Comparison of ENCODE assay signal across 14 cellular contexts in the genomic region with DNA sequence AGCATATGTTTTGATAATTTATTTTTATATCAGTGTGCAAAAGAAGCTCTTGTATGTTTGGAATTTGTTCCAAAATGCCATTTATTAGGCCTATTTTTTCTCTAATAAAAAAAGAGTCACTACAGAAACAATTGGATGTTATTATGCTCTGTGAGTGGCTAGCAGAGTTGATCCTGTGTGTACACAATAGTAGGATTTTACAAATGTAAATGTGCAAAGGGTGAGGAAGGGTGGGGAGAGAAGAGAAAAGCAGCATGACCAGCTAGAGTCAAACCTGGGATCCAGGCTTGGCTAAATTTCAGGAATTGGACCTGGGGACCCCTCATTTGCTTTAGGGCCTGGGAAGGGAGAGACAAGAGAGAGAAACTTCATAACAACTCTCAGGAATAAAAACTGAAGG. TPM values are rescaled to one million over a fixed set of nuclear protein-coding genes. Genes with fewer than 3 reads are reported as not detected.
DNase-seq lines count a peak whose midpoint lies in the region; ATAC-seq and TF ChIP-seq lines count a peak whose summit lies in the region.
"Had no signal": no experiment of that assay in that cellular context is flagged by ENCODE, and none has a peak within 500 bp of the region (broad histone marks: within the 10 kb centered on the region; RNA-seq: fewer than 3 reads in every experiment).

No MANE protein-coding gene starts in this region.

- no peak overlapping the region for H2AFZ ChIP-seq in hepatocyte

- H3K9me2 ChIP-seq in hepatocyte (replicated peaks; ENCODE audit: insufficient read depth), result no peaks in the 10 kb centered on the region

- peak; percentile 26 for DNase-seq in HT-29 (ENCODE audit: low spot score)
- DNase-seq in Panc1 (ENCODE audit: low read depth, low spot score), result no peak
- DNase-seq in sigmoid colon, result no peak
- DNase-seq in DMS153 treated with DMSO at 0.1 percent for 48 hours (lab: John Stamatoyannopoulos, UW; ENCODE audit: unreplicated experiment), result no peak
- DNase-seq in hepatocyte (ENCODE audit: low spot score), result no peak
- DNase-seq: BE2C; CD4-positive, alpha-beta memory T cell; Kasumi-1; NCI-H2029 treated with DMSO at 0.1 percent for 48 hours; NCI-H510A treated with DMSO at 0.1 percent for 48 hours; Peyer's patch; Right ventricle myocardium superior had no signal

- TF ChIP-seq EP300 in gastroesophageal sphincter (IDR thresholded peaks at IDR 0.05) (no peak), sigmoid colon (IDR thresholded peaks at IDR 0.05) (no peak)

- in situ Hi-C loops in Panc1 (cut with HindIII; ENCODE audit: low pct_unique_long_range_greater_than_20kb, low sequenced_read_pairs), result no loop called here

- H3K36me3 ChIP-seq in Panc1 (ENCODE audit: control insufficient read depth, insufficient read depth, low read length), result no peaks in the 10 kb centered on the region
- no peaks in the 10 kb centered on the region for H3K36me3 ChIP-seq in gastroesophageal sphincter
- H3K36me3 ChIP-seq in sigmoid colon, result no peaks in the 10 kb centered on the region
- no peaks in the 10 kb centered on the region for H3K36me3 ChIP-seq in hepatocyte (replicated peaks; ENCODE audit: insufficient read depth, low read depth)
- H3K36me3 ChIP-seq: BE2C, Peyer's patch had no signal

- H3K9me3 ChIP-seq in Panc1 (ENCODE audit: control insufficient read depth, insufficient read depth, low read depth, low read length), result no peaks in the 10 kb centered on the region
- H3K9me3 ChIP-seq in gastroesophageal sphincter, result no peaks in the 10 kb centered on the region
- no peaks in the 10 kb centered on the region for H3K9me3 ChIP-seq in sigmoid colon
- no peaks in the 10 kb centered on the region for H3K9me3 ChIP-seq in hepatocyte (ENCODE audit: low read depth)
- H3K9me3 ChIP-seq: BE2C, Peyer's patch had no signal

- H3K79me2 ChIP-seq in hepatocyte, result peaks cover 46% of the 10 kb centered on the region

- ATAC-seq in Panc1, result no peak
- ATAC-seq in gastroesophageal sphincter, result no peak
- ATAC-seq in GM18868 (IDR thresholded peaks at IDR 0.05; ENCODE audit: unreplicated experiment), result no peak

- CTCF ChIA-PET in Panc1 (lab: Charles Lee), result no interaction called here

- H3K4me1 ChIP-seq in Panc1 (ENCODE audit: control insufficient read depth, insufficient read depth, low read length), result peaks cover 15% of the 10 kb centered on the region; the same call in 1 of the 2 replicates
- peaks cover 0 to 38% (median 12%) of the 10 kb centered on the region in 3 donors for H3K4me1 ChIP-seq in gastroesophageal sphincter
- peaks cover 0 to 44% (median 33%) of the 10 kb centered on the region in 4 donors for H3K4me1 ChIP-seq in sigmoid colon
- peaks cover 5% of the 10 kb centered on the region for H3K4me1 ChIP-seq in hepatocyte (ENCODE audit: insufficient read depth)
- H3K4me1 ChIP-seq: BE2C, Peyer's patch had no signal

- H3K4me2 ChIP-seq in hepatocyte, result no peak overlapping the region

- BruUV-seq in Panc1 (replicated peaks; lab: Mats Ljungman, UMichigan), result no TSS peak

- no peak for TF ChIP-seq CTCF in Panc1 (IDR thresholded peaks at IDR 0.05)
- no peak for TF ChIP-seq CTCF in gastroesophageal sphincter (IDR thresholded peaks at IDR 0.05)
- TF ChIP-seq CTCF in sigmoid colon (IDR thresholded peaks at IDR 0.05), result no peak
- no peak for TF ChIP-seq CTCF in hepatocyte (IDR thresholded peaks at IDR 0.05; ENCODE audit: poor library complexity)

- POLR2A ChIA-PET in Panc1 (lab: Charles Lee), result interaction anchor here (0.6 kb wide), 1 partner anchor 12 kb away, joined by 3 read pairs; no protein-coding TSS in a partner anchor

- H3K27ac ChIP-seq in Panc1 (ENCODE audit: low read length), result peak overlapping the region; percentile 60
- peak overlapping the region in 3 of 4 donors; percentile 39 to 54 (median 50) for H3K27ac ChIP-seq in gastroesophageal sphincter
- H3K27ac ChIP-seq in sigmoid colon, result peak overlapping the region; percentile 21 to 64 (median 40)
- no peak overlapping the region for H3K27ac ChIP-seq in hepatocyte
- H3K27ac ChIP-seq: Peyer's patch had no signal

- no peak overlapping the region for H3K4me3 ChIP-seq in Panc1 (ENCODE audit: low read depth in 2 of 2, low read length in 2 of 2)
- H3K4me3 ChIP-seq in gastroesophageal sphincter, result no peak overlapping the region
- no peak overlapping the region for H3K4me3 ChIP-seq in sigmoid colon
- no peak overlapping the region for H3K4me3 ChIP-seq in hepatocyte
- H3K4me3 ChIP-seq: Peyer's patch had no signal

- H3K27me3 ChIP-seq in Panc1 (ENCODE audit: control insufficient read depth, insufficient read depth, low read length) (no peaks in the 10 kb centered on the region), gastroesophageal sphincter (no peaks in the 10 kb centered on the region), sigmoid colon (no peaks in the 10 kb centered on the region), hepatocyte (no peaks in the 10 kb centered on the region)
- H3K27me3 ChIP-seq: BE2C, Peyer's patch had no signal

- H4K20me1 ChIP-seq in hepatocyte (ENCODE audit: insufficient read depth, poor library complexity, severe bottlenecking), result no peaks in the 10 kb centered on the region

- no peak for TF ChIP-seq POLR2A in gastroesophageal sphincter (IDR thresholded peaks at IDR 0.05)
- no peak for TF ChIP-seq POLR2A in sigmoid colon (IDR thresholded peaks at IDR 0.05)

- intact Hi-C loops in Panc1 (cut with micrococcal nuclease; ENCODE audit: unreplicated experiment) (no loop called here), sigmoid colon (cut with DNase I) (no loop called here)

RNA-seq across cellular contexts. Expression of gene SEMA3A, which starts 32.5 kb away (rescaled TPM):
- total RNA-seq in HT-29 (2014; rRNA removed; shearing (Covaris generic)), result 7.2 and 9.4 TPM in 2 replicates
- total RNA-seq in Panc1 (2021; ENCODE audit: unreplicated experiment) (43.3 TPM), gastroesophageal sphincter (10 to 100 TPM; 24.6 to 61.6 (median 33.0) TPM), sigmoid colon (10 to 100 TPM; 50.1 to 83.8 (median 58.4) TPM), hepatocyte (64.6 and 72.3 TPM in 2 replicates)
- 16.7 TPM for polyA plus RNA-seq in Panc1 (2012; ENCODE audit: insufficient read length)
- polyA plus RNA-seq in sigmoid colon (1 to 10 TPM in 2 of 3 donors, under 1 TPM in 1; 0.23 to 3.6 (median 3.1) TPM), hepatocyte (19.3 and 20.2 TPM in 2 replicates)
